ENCODE assay signal across 26 cellular contexts in the genomic region with DNA sequence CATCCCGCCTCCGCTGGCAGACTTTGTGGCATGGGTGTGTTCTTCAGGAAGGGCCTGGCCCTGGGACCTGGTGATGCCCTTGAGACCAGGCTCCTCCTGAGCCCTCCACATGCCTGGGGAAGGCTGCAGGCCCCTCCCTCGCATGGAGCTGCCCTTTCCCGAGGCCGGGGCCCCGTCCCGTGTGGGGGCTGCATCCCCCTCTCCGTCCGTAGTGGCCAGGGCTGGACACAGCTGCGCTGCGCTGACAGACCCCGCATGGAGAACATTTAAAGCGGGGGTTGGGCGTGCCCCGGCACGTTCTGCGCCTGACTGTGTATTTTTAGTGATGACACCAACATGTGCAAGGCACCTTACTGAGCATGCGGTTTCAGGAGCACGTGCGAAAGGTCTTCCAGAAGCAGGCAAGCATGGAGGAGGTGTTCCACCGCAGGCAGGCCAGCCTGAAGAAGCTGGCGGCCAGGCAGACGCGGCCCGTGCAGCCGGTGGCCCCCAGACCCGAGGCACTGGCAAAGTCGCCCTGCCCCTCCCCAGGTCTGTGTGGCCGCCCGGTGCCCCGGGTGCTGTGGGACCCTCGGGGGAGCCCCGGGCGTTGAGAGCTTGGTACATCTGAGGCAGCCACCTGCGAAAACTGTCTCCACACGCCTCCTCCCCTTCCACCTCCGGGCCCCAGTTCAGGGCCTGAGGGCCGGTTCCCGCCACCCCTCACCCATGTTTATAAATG. TPM values are rescaled to one million over a fixed set of nuclear protein-coding genes. Genes with fewer than 3 reads are reported as not detected.
"Had no signal": no experiment of that assay in that cellular context is flagged by ENCODE, and none has a peak within 500 bp of the region (broad histone marks: within the 10 kb centered on the region; RNA-seq: fewer than 3 reads in every experiment).

No MANE protein-coding gene starts in this region.

- ATAC-seq: activated T-cell treated with anti-CD3 and anti-CD28 coated beads, Interleukin-2, amount 50 U/mL, for 4 hours; esophagus mucosa; gastrocnemius medialis; mucosa of descending colon; psoas muscle; right lobe of liver; stimulated activated effector memory CD8-positive, alpha-beta T cell treated with anti-CD3 and anti-CD28 coated beads, Interleukin-12 subunit alpha, Interleukin-12 subunit beta, amount 100 ng/mL, for 72 hours had no signal

- H3K9me3 Mint-ChIP-seq: activated naive CD4-positive, alpha-beta T cell treated with anti-CD3 and anti-CD28 coated beads for 36 hours; naive B cell; neural crest cell; stimulated activated effector memory CD8-positive, alpha-beta T cell treated with anti-CD3 and anti-CD28 coated beads, Interleukin-12 subunit alpha, Interleukin-12 subunit beta, amount 100 ng/mL, for 72 hours had no signal

- H3K9me3 ChIP-seq: gastrocnemius medialis, mucosa of descending colon, psoas muscle, right lobe of liver, tibial artery, vagina had no signal

- H3K79me2 ChIP-seq: hepatocyte had no signal

- H3K27me3 Mint-ChIP-seq: naive B cell had no signal

- H3K27ac ChIP-seq: coronary artery, gastrocnemius medialis, hepatocyte, psoas muscle, right lobe of liver, tibial artery, vagina had no signal

- H3K4me1 Mint-ChIP-seq: naive B cell; neural crest cell; stimulated activated effector memory CD8-positive, alpha-beta T cell treated with anti-CD3 and anti-CD28 coated beads, Interleukin-12 subunit alpha, Interleukin-12 subunit beta, amount 100 ng/mL, for 72 hours had no signal

- FAIRE-seq: islet of Langerhans had no signal

- H3K4me2 ChIP-seq: hepatocyte, smooth muscle cell had no signal

- H3K27me3 ChIP-seq: hepatocyte, right lobe of liver, vagina had no signal

- H3K4me3 ChIP-seq: coronary artery, gastrocnemius medialis, hepatocyte, mucosa of descending colon, psoas muscle, right lobe of liver, smooth muscle cell, tibial artery, vagina had no signal

- H3K36me3 ChIP-seq: gastrocnemius medialis had no signal

- DNase-seq: activated CD4-positive, alpha-beta T cell treated with anti-CD3 and anti-CD28 coated beads, Interleukin-2, amount 50 U/mL, for 1 hour; activated CD4-positive, CD25-positive, alpha-beta regulatory T cell treated with anti-CD3 and anti-CD28 coated beads, Interleukin-2, amount 50 U/mL, for 72 hours; activated CD8-positive, alpha-beta memory T cell treated with anti-CD3 and anti-CD28 coated beads, Interleukin-2, amount 50 U/mL, for 4 hours; activated naive CD4-positive, alpha-beta T cell treated with anti-CD3 and anti-CD28 coated beads for 36 hours; activated T-cell treated with anti-CD3 and anti-CD28 coated beads, Interleukin-2, amount 50 U/mL, for 4 hours; central memory CD4-positive, alpha-beta T cell; gastrocnemius medialis; mesenchymal stem cell; naive B cell; stimulated activated CD4-positive, alpha-beta T cell treated with anti-CD3 and anti-CD28 coated beads, Interleukin-4, amount 100 ng/mL, for 24 hours; T1000; tibial artery had no signal

- H3K27ac Mint-ChIP-seq: activated naive CD4-positive, alpha-beta T cell treated with anti-CD3 and anti-CD28 coated beads for 36 hours; stimulated activated effector memory CD8-positive, alpha-beta T cell treated with anti-CD3 and anti-CD28 coated beads, Interleukin-12 subunit alpha, Interleukin-12 subunit beta, amount 100 ng/mL, for 72 hours had no signal

- H2AFZ ChIP-seq: hepatocyte had no signal

- H3K4me3 Mint-ChIP-seq: activated naive CD4-positive, alpha-beta T cell treated with anti-CD3 and anti-CD28 coated beads for 36 hours; activated T-cell treated with anti-CD3 and anti-CD28 coated beads, Interleukin-2, amount 50 U/mL, for 4 hours; brain; neural crest cell; stimulated activated effector memory CD8-positive, alpha-beta T cell treated with anti-CD3 and anti-CD28 coated beads, Interleukin-12 subunit alpha, Interleukin-12 subunit beta, amount 100 ng/mL, for 72 hours had no signal

- H3K4me1 ChIP-seq: gastrocnemius medialis, psoas muscle, right lobe of liver, tibial artery, vagina had no signal

RNA-seq across cellular contexts. Expression of a gene that starts 28.8 kb away (rescaled TPM):
- total RNA-seq: esophagus mucosa; osteocyte; T-helper 1 cell treated with Interleukin-12 subunit alpha and Interleukin-12 subunit beta and Interleukin-4 antibody, amounts not matched to agents 30 ng/mL and 1 ng/mL, for 36 hours; vagina had no signal

RNA-seq across cellular contexts. Expression of a gene that starts 45.8 kb away (rescaled TPM):
- total RNA-seq: activated naive CD4-positive, alpha-beta T cell treated with anti-CD3 and anti-CD28 coated beads for 36 hours; activated T-cell treated with anti-CD3 and anti-CD28 coated beads, Interleukin-2, amount 50 U/mL, for 4 hours; T-helper 1 cell treated with Interleukin-12 subunit alpha and Interleukin-12 subunit beta and Interleukin-4 antibody, amounts not matched to agents 30 ng/mL and 1 ng/mL, for 36 hours had no signal
